Comparison of ENCODE assay signal across 8 cellular contexts in genomic region chrX:13699183-13699826, GRCh38. TPM values are rescaled to one million over a fixed set of nuclear protein-coding genes. Genes with fewer than 3 reads are reported as not detected.
DNase-seq lines count a peak whose midpoint lies in the region; FAIRE-seq and TF ChIP-seq lines count a peak whose summit lies in the region.

No MANE protein-coding gene starts in this region.

- FAIRE-seq in GM19239 (lab: Jason Lieb, UNC), result peak; percentile 93

- peaks cover 77% of the 10 kb centered on the region for H3K4me1 ChIP-seq in CD4-positive, alpha-beta memory T cell (ENCODE audit: insufficient read depth, low read length)

- no peaks in the 10 kb centered on the region for H3K27me3 ChIP-seq in CD4-positive, alpha-beta memory T cell (ENCODE audit: insufficient read depth, low read length)

- no peaks in the 10 kb centered on the region for H3K36me3 ChIP-seq in CD4-positive, alpha-beta memory T cell (ENCODE audit: insufficient read depth, low read length)

- POLR2A ChIA-PET in CD4-positive, alpha-beta memory T cell (lab: Charles Lee; ENCODE audit: partially characterized antibody), result interaction anchor here (1.8 kb wide), 1 partner anchor 11 kb away, joined by 9 read pairs; the partner anchor contains the start of gene RAB9A

- CTCF ChIA-PET in CD4-positive, alpha-beta memory T cell (lab: Charles Lee; ENCODE audit: partially characterized antibody), result interaction anchor here (1.9 kb wide), 1 partner anchor 10 kb away, joined by 7 read pairs; no protein-coding TSS in a partner anchor

- no peaks in the 10 kb centered on the region for H3K9me3 Mint-ChIP-seq in CD4-positive, alpha-beta memory T cell

- DNase-seq in CD4-positive, alpha-beta memory T cell, result no peak
- DNase-seq in GM19239 (ENCODE audit: insufficient read length, low spot score), result no peak
- peak in 43 of 76 experiments; percentile 0 to 38 (median 4) for DNase-seq in HUDEP-2 (lab: John Stamatoyannopoulos, UW; ENCODE audit: unreplicated experiment in 76 of 76)
- peak; percentile 20 for DNase-seq in fibroblast of the aortic adventitia (ENCODE audit: low read depth)
- DNase-seq in SHP77 (lab: John Stamatoyannopoulos, UW), result no peak
- no peak for DNase-seq in HuH-7.5 (ENCODE audit: low spot score)
- DNase-seq in putamen (ENCODE audit: low spot score), result no peak
- no peak for DNase-seq in stimulated activated CD4-positive, alpha-beta T cell treated with anti-CD3 and anti-CD28 coated beads, Interleukin-4, amount 100 ng/mL, for 4 hours

- no peak overlapping the region for H3K4me3 ChIP-seq in CD4-positive, alpha-beta memory T cell (ENCODE audit: low read length in 2 of 2)
- no peak overlapping the region for H3K4me3 ChIP-seq in fibroblast of the aortic adventitia (ENCODE audit: low read depth, low read length)

- peaks cover 44 to 81% (median 62%) of the 10 kb centered on the region in 4 donors for H3K4me1 Mint-ChIP-seq in CD4-positive, alpha-beta memory T cell

- H3K27me3 Mint-ChIP-seq in CD4-positive, alpha-beta memory T cell, result no peaks in the 10 kb centered on the region

- TF ChIP-seq CTCF in fibroblast of the aortic adventitia (IDR thresholded peaks at IDR 0.05; ENCODE audit: insufficient read depth, low read length), result no peak

- intact Hi-C loops in CD4-positive, alpha-beta memory T cell (cut with micrococcal nuclease), result no loop called here

- no peak overlapping the region for H3K27ac ChIP-seq in CD4-positive, alpha-beta memory T cell (ENCODE audit: low read depth, low read length)

- peak overlapping the region in 1 of 8 donors; percentile 2 for H3K4me3 Mint-ChIP-seq in CD4-positive, alpha-beta memory T cell

- H3K27ac Mint-ChIP-seq in CD4-positive, alpha-beta memory T cell, result peak overlapping the region in 5 of 7 donors; percentile 25 to 84 (median 62)

- H3K9me3 ChIP-seq in CD4-positive, alpha-beta memory T cell (ENCODE audit: control insufficient read depth in 1 of 2, low read length in 2 of 2), result no peaks in the 10 kb centered on the region

- peaks cover 4 to 18% of the 10 kb centered on the region in 2 donors for H3K36me3 Mint-ChIP-seq in CD4-positive, alpha-beta memory T cell

RNA-seq across cellular contexts. Expression of gene RAB9A, which starts 10.4 kb away (rescaled TPM):
- total RNA-seq in CD4-positive, alpha-beta memory T cell, result 10 to 100 TPM; 19.9 to 22.7 TPM
- 10 to 100 TPM; 31.7 to 33.4 TPM for polyA plus RNA-seq in CD4-positive, alpha-beta memory T cell
- 36.0 and 51.8 TPM in 2 replicates for total RNA-seq in fibroblast of the aortic adventitia (ENCODE audit: low replicate concordance)

RNA-seq across cellular contexts. Expression of gene TRAPPC2, which starts 35.1 kb away (rescaled TPM):
- total RNA-seq in CD4-positive, alpha-beta memory T cell, result 10 to 100 TPM; 36.6 to 39.6 TPM
- 10 to 100 TPM; 33.1 to 45.9 TPM for polyA plus RNA-seq in CD4-positive, alpha-beta memory T cell
- total RNA-seq in fibroblast of the aortic adventitia (ENCODE audit: low replicate concordance), result 21.5 and 31.4 TPM in 2 replicates

RNA-seq across cellular contexts. Expression of gene OFD1, which starts 35.2 kb away (rescaled TPM):
- total RNA-seq in CD4-positive, alpha-beta memory T cell, result 100 to 1,000 TPM; 135 TPM
- polyA plus RNA-seq in CD4-positive, alpha-beta memory T cell, result 10 to 100 TPM; 22.0 to 39.0 TPM
- total RNA-seq in fibroblast of the aortic adventitia (ENCODE audit: low replicate concordance), result 20.3 and 41.7 TPM in 2 replicates

RNA-seq across cellular contexts. Expression of gene TCEANC, which starts 46.4 kb away (rescaled TPM):
- 10 to 100 TPM; 14.6 to 16.3 TPM for total RNA-seq in CD4-positive, alpha-beta memory T cell
- polyA plus RNA-seq in CD4-positive, alpha-beta memory T cell, result 10 to 100 TPM in 1 of 2 donors, 1 to 10 TPM in 1; 9.6 to 10.3 TPM
- total RNA-seq in fibroblast of the aortic adventitia (ENCODE audit: low replicate concordance), result 3.9 and 4.2 TPM in 2 replicates

Comparison
In these comparisons a context has a peak if more than half of its experiments do, and no peak if none do; other contexts are left out.
1. DNase-seq: peak in HUDEP-2 (43 of 76) and fibroblast of the aortic adventitia (single experiment); none in CD4-positive, alpha-beta memory T cell (0 of 5), GM19239 (single experiment), SHP77 (0 of 2), HuH-7.5 (single experiment), putamen (single experiment) and stimulated activated CD4-positive, alpha-beta T cell treated with anti-CD3 and anti-CD28 coated beads, Interleukin-4, amount 100 ng/mL, for 4 hours (0 of 2).